Comparison of ENCODE assay signal across 12 cellular contexts in genomic region chr19:49891393-49891792, GRCh38. TPM values are rescaled to one million over a fixed set of nuclear protein-coding genes. Genes with fewer than 3 reads are reported as not detected.
DNase-seq lines count a peak whose midpoint lies in the region; ATAC-seq and TF ChIP-seq lines count a peak whose summit lies in the region.
"Had no signal": no experiment of that assay in that cellular context is flagged by ENCODE, and none has a peak within 500 bp of the region (broad histone marks: within the 10 kb centered on the region; RNA-seq: fewer than 3 reads in every experiment).

No MANE protein-coding gene starts in this region.

- H3K27ac ChIP-seq in CD8-positive, alpha-beta memory T cell (ENCODE audit: low read depth, low read length): no peak overlapping the region
- no peak overlapping the region for H3K27ac ChIP-seq in smooth muscle cell (ENCODE audit: low read depth)
- H3K27ac ChIP-seq: pancreas, vagina had no signal

- CTCF ChIA-PET in CD8-positive, alpha-beta memory T cell (lab: Charles Lee): interaction anchor here (1.1 to 1.7 kb wide), 3 partner anchors 14 to 79 kb away, joined by 3 to 4 read pairs (median 3); partner anchors contain the start of genes AKT1S1, ATF5, FUZ and NUP62
- CTCF ChIA-PET in activated B cell treated with CpG ODN at 0.5 μM for 24 hours (lab: Charles Lee): interaction anchor here (1.3 kb wide), 1 partner anchor 24 kb away, joined by 3 read pairs; no protein-coding TSS in a partner anchor

- peak overlapping the region in 5 of 7 donors; percentile 32 to 80 (median 41) for H3K4me3 Mint-ChIP-seq in CD8-positive, alpha-beta memory T cell
- peak overlapping the region; percentile 44 for H3K4me3 Mint-ChIP-seq in activated B cell treated with CpG ODN at 0.5 μM for 24 hours

- peaks cover 0 to 2% of the 10 kb centered on the region in 2 donors for H3K27me3 Mint-ChIP-seq in CD8-positive, alpha-beta memory T cell
- no peaks in the 10 kb centered on the region for H3K27me3 Mint-ChIP-seq in activated B cell treated with CpG ODN at 0.5 μM for 24 hours

- H3K27ac Mint-ChIP-seq in CD8-positive, alpha-beta memory T cell: peak overlapping the region in 6 of 8 donors; percentile 51 to 94 (median 80)
- H3K27ac Mint-ChIP-seq in activated B cell treated with CpG ODN at 0.5 μM for 24 hours: no peak overlapping the region

- POLR2A ChIA-PET in CD8-positive, alpha-beta memory T cell (lab: Charles Lee): interaction anchor here (0.9 kb wide), 1 partner anchor 38 kb away, joined by 11 read pairs; the partner anchor contains the start of gene ATF5
- POLR2A ChIA-PET in activated B cell treated with CpG ODN at 0.5 μM for 24 hours (lab: Charles Lee): interaction anchor here (0.6 to 11.5 kb wide), 4 partner anchors 14 to 1438 kb away, joined by 5 to 317 read pairs (median 121); partner anchors contain the start of genes AKT1S1, ATF5, NUP62 and TBC1D17

- ATAC-seq in activated B cell treated with CpG ODN at 0.5 μM for 24 hours (ENCODE audit: low read depth) (no peak), HG02973 (IDR thresholded peaks at IDR 0.05; ENCODE audit: unreplicated experiment) (no peak)

- no peak overlapping the region for H3K4me2 ChIP-seq in smooth muscle cell

- H3K4me1 ChIP-seq in CD8-positive, alpha-beta memory T cell (ENCODE audit: insufficient read depth, low read length): peaks cover 10% of the 10 kb centered on the region
- no peaks in the 10 kb centered on the region for H3K4me1 ChIP-seq in smooth muscle cell (ENCODE audit: low read depth)
- H3K4me1 ChIP-seq: pancreas had no signal

- no peaks in the 10 kb centered on the region for H3F3A ChIP-seq in smooth muscle cell (ENCODE audit: low read depth)

- no peak for DNase-seq in CD8-positive, alpha-beta memory T cell
- no peak for DNase-seq in activated B cell treated with CpG ODN at 0.5 μM for 24 hours
- DNase-seq in smooth muscle cell (lab: John Stamatoyannopoulos, UW; ENCODE audit: unreplicated experiment): no peak
- DNase-seq: activated naive CD4-positive, alpha-beta T cell treated with anti-CD3 and anti-CD28 coated beads, Interleukin-2, amount 50 U/mL, for 16 hours; C1 segment of cervical spinal cord; GDM1; stimulated activated CD4-positive, alpha-beta T cell treated with anti-CD3 and anti-CD28 coated beads, Interleukin-15, amount 100 ng/mL, for 24 hours had no signal

- peaks cover 11 to 32% (median 21%) of the 10 kb centered on the region in 3 donors for H3K4me1 Mint-ChIP-seq in CD8-positive, alpha-beta memory T cell
- H3K4me1 Mint-ChIP-seq in activated B cell treated with CpG ODN at 0.5 μM for 24 hours: peaks cover 57% of the 10 kb centered on the region

- WGBS in smooth muscle cell (ENCODE audit: low lambda C conversion rate): 92% methylated on average over 17 of the region's 17 CpGs

- peaks cover 0 to 7% (median 0%) of the 10 kb centered on the region in 3 donors for H3K36me3 Mint-ChIP-seq in CD8-positive, alpha-beta memory T cell
- H3K36me3 Mint-ChIP-seq in activated B cell treated with CpG ODN at 0.5 μM for 24 hours (ENCODE audit: low read depth): peaks cover 9% of the 10 kb centered on the region

- H3K9me3 Mint-ChIP-seq in CD8-positive, alpha-beta memory T cell: no peaks in the 10 kb centered on the region
- H3K9me3 Mint-ChIP-seq in activated B cell treated with CpG ODN at 0.5 μM for 24 hours: no peaks in the 10 kb centered on the region

- H4K20me1 ChIP-seq in smooth muscle cell (ENCODE audit: low read depth): no peaks in the 10 kb centered on the region

- no peak overlapping the region for H2AFZ ChIP-seq in smooth muscle cell (ENCODE audit: low read depth)

- TF ChIP-seq CTCF in activated B cell treated with CpG ODN at 0.5 μM for 24 hours (IDR thresholded peaks at IDR 0.05) (no peak), smooth muscle cell (IDR thresholded peaks at IDR 0.05; ENCODE audit: borderline replicate concordance, insufficient read depth, poor library complexity, severe bottlenecking) (no peak)

- H3K27me3 ChIP-seq in CD8-positive, alpha-beta memory T cell (ENCODE audit: insufficient read depth, low read length, poor library complexity, severe bottlenecking): no peaks in the 10 kb centered on the region
- no peaks in the 10 kb centered on the region for H3K27me3 ChIP-seq in smooth muscle cell (ENCODE audit: low read depth)
- H3K27me3 ChIP-seq: pancreas, vagina had no signal

- H3K9ac ChIP-seq in smooth muscle cell (ENCODE audit: low read depth): no peak overlapping the region

- intact Hi-C loops in activated B cell treated with CpG ODN at 0.5 μM for 24 hours (cut with micrococcal nuclease): loop anchor here (10.0 kb wide), 1 partner anchor 557 kb away; the partner anchor contains the start of gene CD37

- no peaks in the 10 kb centered on the region for H3K36me3 ChIP-seq in CD8-positive, alpha-beta memory T cell (ENCODE audit: insufficient read depth, low read length)
- no peaks in the 10 kb centered on the region for H3K36me3 ChIP-seq in smooth muscle cell (ENCODE audit: low read depth)
- H3K36me3 ChIP-seq: pancreas, vagina had no signal

- H3K4me3 ChIP-seq in CD8-positive, alpha-beta memory T cell (ENCODE audit: low read length): no peak overlapping the region
- H3K4me3 ChIP-seq in smooth muscle cell: no peak overlapping the region
- H3K4me3 ChIP-seq: pancreas, vagina had no signal

- no peaks in the 10 kb centered on the region for H3K79me2 ChIP-seq in smooth muscle cell (ENCODE audit: low read depth)

- no peaks in the 10 kb centered on the region for H3K9me3 ChIP-seq in CD8-positive, alpha-beta memory T cell (ENCODE audit: low read length)
- H3K9me3 ChIP-seq in smooth muscle cell (replicated peaks; ENCODE audit: low read depth): no peaks in the 10 kb centered on the region
- H3K9me3 ChIP-seq: pancreas, vagina had no signal

RNA-seq across cellular contexts. Expression of gene IL4I1, which starts 5.3 kb away (rescaled TPM):
- 10 to 100 TPM; 35.6 to 39.1 TPM for total RNA-seq in CD8-positive, alpha-beta memory T cell
- polyA plus RNA-seq in CD8-positive, alpha-beta memory T cell: 13.1 TPM
- 24.0 and 25.5 TPM in 2 replicates for total RNA-seq in activated B cell treated with CpG ODN at 0.5 μM for 24 hours
- total RNA-seq in smooth muscle cell: 0.13 TPM in 1 of 2 replicates, not detected in the other
- polyA plus RNA-seq in smooth muscle cell: 0.54 and 1.3 TPM in 2 replicates
- total RNA-seq: esophagus mucosa, SK-MEL-5, vagina had no signal

RNA-seq across cellular contexts. Expression of gene TBC1D17, which starts 13.9 kb away (rescaled TPM):
- 10 to 100 TPM; 31.7 to 33.5 TPM for total RNA-seq in CD8-positive, alpha-beta memory T cell
- polyA plus RNA-seq in CD8-positive, alpha-beta memory T cell: 16.8 TPM
- total RNA-seq in activated B cell treated with CpG ODN at 0.5 μM for 24 hours (51.1 and 57.0 TPM in 2 replicates), smooth muscle cell (7.1 and 9.2 TPM in 2 replicates)
- 41.8 and 45.7 TPM in 2 replicates for polyA plus RNA-seq in smooth muscle cell

RNA-seq across cellular contexts. Expression of gene AKT1S1, which starts 14.2 kb away (rescaled TPM):
- total RNA-seq in CD8-positive, alpha-beta memory T cell: 10 to 100 TPM; 32.8 to 33.6 TPM
- 4.7 TPM for polyA plus RNA-seq in CD8-positive, alpha-beta memory T cell
- total RNA-seq in activated B cell treated with CpG ODN at 0.5 μM for 24 hours (21.3 and 28.7 TPM in 2 replicates), smooth muscle cell (10.4 and 15.8 TPM in 2 replicates)
- polyA plus RNA-seq in smooth muscle cell: 60.2 and 72.2 TPM in 2 replicates

RNA-seq across cellular contexts. Expression of gene PNKP, which starts 24.0 kb away (rescaled TPM):
- 10 to 100 TPM; 91.6 to 98.7 TPM for total RNA-seq in CD8-positive, alpha-beta memory T cell
- 28.4 TPM for polyA plus RNA-seq in CD8-positive, alpha-beta memory T cell
- total RNA-seq in activated B cell treated with CpG ODN at 0.5 μM for 24 hours (174 and 205 TPM in 2 replicates), smooth muscle cell (15.3 and 19.4 TPM in 2 replicates)
- 42.4 and 53.6 TPM in 2 replicates for polyA plus RNA-seq in smooth muscle cell

RNA-seq across cellular contexts. Expression of gene ATF5, which starts 37.6 kb away (rescaled TPM):
- total RNA-seq in CD8-positive, alpha-beta memory T cell: 10 to 100 TPM; 57.7 to 59.9 TPM
- 1.7 TPM for polyA plus RNA-seq in CD8-positive, alpha-beta memory T cell
- total RNA-seq in activated B cell treated with CpG ODN at 0.5 μM for 24 hours (198 and 199 TPM in 2 replicates), smooth muscle cell (4.2 and 5.0 TPM in 2 replicates)
- 10.1 and 14.1 TPM in 2 replicates for polyA plus RNA-seq in smooth muscle cell

Comparison
In these comparisons a context has a peak if more than half of its experiments do, and no peak if none do; other contexts are left out.
1. RNA of gene IL4I1, which starts 5.3 kb away (total RNA-seq): 35.6 to 39.1 TPM in CD8-positive, alpha-beta memory T cell and 24.0 to 25.5 TPM in activated B cell treated with CpG ODN at 0.5 μM for 24 hours; 0.13 TPM in smooth muscle cell; every median in the first group is over 10 times any median in the second.